ENCODE assay signal across 10 cellular contexts in genomic region chr19:45000665-45001064, GRCh38. TPM values are rescaled to one million over a fixed set of nuclear protein-coding genes. Genes with fewer than 3 reads are reported as not detected.
A peak's percentile ranks its signal among the peaks of the same experiment; 100 is the strongest.
DNase-seq lines count a peak whose midpoint lies in the region; ATAC-seq, FAIRE-seq and TF ChIP-seq lines count a peak whose summit lies in the region.
"Not testable (repeated sequence)": the region's sequence is repeated elsewhere in the genome, so short reads cannot be mapped to it uniquely, and the experiment has no call there.
"Had no signal": no experiment of that assay in that cellular context is flagged by ENCODE, and none has a peak within 500 bp of the region (broad histone marks: within the 10 kb centered on the region; RNA-seq: fewer than 3 reads in every experiment).

No MANE protein-coding gene starts in this region.

- H3K9me3 ChIP-seq in Caco-2; Loucy (ENCODE audit: insufficient read depth, low read depth, low read length); esophagus muscularis mucosa; HepG2 (ENCODE audit: low read length); trophoblast cell (ENCODE audit: insufficient read depth, low read depth, low read length); thyroid gland: not testable (repeated sequence)

- not testable (repeated sequence) for H3F3A ChIP-seq in Loucy (ENCODE audit: low read depth)

- 69% methylated on average over 19 of the region's 19 CpGs for WGBS in esophagus muscularis mucosa
- WGBS in HepG2 (ENCODE audit: low lambda C conversion rate): 69% methylated on average over 19 of the region's 19 CpGs
- no CpG with 5 or more reads among the region's 19 CpGs for WGBS in trophoblast cell (ENCODE audit: extremely low coverage, insufficient coverage, insufficient read length)
- 73 to 78% methylated on average over 19 of the region's 19 CpGs for WGBS in thyroid gland, 2 donors

- not testable (repeated sequence) for DNase-seq in Caco-2; activated B cell treated with CpG ODN at 0.5 μM for 24 hours; astrocyte of the cerebellum (ENCODE audit: low read depth); esophagus muscularis mucosa (ENCODE audit: extremely low spot score); HepG2 (ENCODE audit: low spot score); trophoblast cell; thyroid gland

- H3K79me2 ChIP-seq in Loucy (ENCODE audit: insufficient read depth, low read length); HepG2 (ENCODE audit: insufficient read depth, low read length); trophoblast cell (ENCODE audit: control insufficient read depth, insufficient read depth, low read length, poor library complexity): not testable (repeated sequence)

- not testable (repeated sequence) for H3K4me1 Mint-ChIP-seq in Caco-2 (ENCODE audit: low read depth, unreplicated experiment)
- peaks cover 30% of the 10 kb centered on the region for H3K4me1 Mint-ChIP-seq in activated B cell treated with CpG ODN at 0.5 μM for 24 hours

- TF ChIP-seq POLR2A in esophagus muscularis mucosa (IDR thresholded peaks at IDR 0.05; ENCODE audit: low read depth); HepG2 (IDR thresholded peaks at IDR 0.05; ENCODE audit: insufficient read depth in 1 of 2, low read depth in 2 of 2, low read length in 2 of 2); thyroid gland (IDR thresholded peaks at IDR 0.05): not testable (repeated sequence)

- H2BK120ac ChIP-seq in trophoblast cell (ENCODE audit: insufficient read depth, low read length, poor library complexity): not testable (repeated sequence)

- FAIRE-seq in HepG2 (lab: Jason Lieb, UNC): not testable (repeated sequence)

- CTCF ChIA-PET in Caco-2 (lab: Charles Lee): interaction anchor here (1.2 to 1.3 kb wide), 2 partner anchors 39 to 59 kb away, joined by 3 to 5 read pairs; no protein-coding TSS in a partner anchor
- CTCF ChIA-PET in activated B cell treated with CpG ODN at 0.5 μM for 24 hours (lab: Charles Lee): interaction anchor here (0.6 to 0.7 kb wide), 3 partner anchors 12 to 49 kb away, joined by 3 read pairs; no protein-coding TSS in a partner anchor
- CTCF ChIA-PET in HepG2 (lab: Yijun Ruan, JAX; ENCODE audit: low intra/inter-chr PET ratio, low total read pairs): not testable (repeated sequence)

- H3K23ac ChIP-seq in trophoblast cell (ENCODE audit: low read length): not testable (repeated sequence)

- H3K36me3 Mint-ChIP-seq in Caco-2 (ENCODE audit: insufficient read depth, unreplicated experiment): peaks cover 32% of the 10 kb centered on the region
- H3K36me3 Mint-ChIP-seq in activated B cell treated with CpG ODN at 0.5 μM for 24 hours (ENCODE audit: low read depth): peaks cover 24% of the 10 kb centered on the region

- H3K27ac ChIP-seq in esophagus muscularis mucosa (replicated peaks in 1 of 4): peak overlapping the region; percentile 72 to 100 (median 100)
- not testable (repeated sequence) for H3K27ac ChIP-seq in HepG2 (ENCODE audit: extremely low read length, insufficient read depth, low read length); trophoblast cell (ENCODE audit: low read depth, low read length)
- peak overlapping the region in 2 of 3 donors; percentile 6 to 61 for H3K27ac ChIP-seq in thyroid gland

- H3K27ac Mint-ChIP-seq in Caco-2 (ENCODE audit: unreplicated experiment): not testable (repeated sequence)
- peak overlapping the region; percentile 74 for H3K27ac Mint-ChIP-seq in activated B cell treated with CpG ODN at 0.5 μM for 24 hours

- not testable (repeated sequence) for H2BK12ac ChIP-seq in trophoblast cell (ENCODE audit: low read length)

- H2AFZ ChIP-seq in Loucy (ENCODE audit: low read length); HepG2 (ENCODE audit: low read length): not testable (repeated sequence)
- peak overlapping the region; percentile 61 for H2AFZ ChIP-seq in trophoblast cell (ENCODE audit: insufficient read depth, low read length, poor library complexity)

- H3K14ac ChIP-seq in trophoblast cell (ENCODE audit: low read length): not testable (repeated sequence)

- intact Hi-C loops in Caco-2 (cut with micrococcal nuclease; ENCODE audit: unreplicated experiment) (loop anchor here (2.0 to 10.0 kb wide), 3 partner anchors 38 to 96 kb away; partner anchors contain the start of genes APOE, CLASRP, GEMIN7 and ZNF296), activated B cell treated with CpG ODN at 0.5 μM for 24 hours (cut with micrococcal nuclease) (loop anchor here (1.0 to 5.0 kb wide), 2 partner anchors 45 to 248 kb away; partner anchors contain the start of gene CLPTM1)
- intact Hi-C loops in esophagus muscularis mucosa (cut with DNase I); HepG2 (cut with micrococcal nuclease; ENCODE audit: unreplicated experiment); thyroid gland (cut with DNase I): not testable (repeated sequence)

- H4K91ac ChIP-seq in trophoblast cell (ENCODE audit: low read depth, low read length): peak overlapping the region; percentile 50

- POLR2A ChIA-PET in Caco-2 (lab: Charles Lee) (interaction anchor here (0.6 kb wide), 1 partner anchor 39 kb away, joined by 3 read pairs; no protein-coding TSS in a partner anchor), activated B cell treated with CpG ODN at 0.5 μM for 24 hours (lab: Charles Lee) (interaction anchor here (0.6 to 3.2 kb wide), 17 partner anchors 11 to 1892 kb away, joined by 3 to 66 read pairs (median 8); partner anchors contain the start of genes BLOC1S3, CLASRP, CLPTM1 and GEMIN7)
- POLR2A ChIA-PET in HepG2 (lab: Yijun Ruan, JAX): not testable (repeated sequence)

- not testable (repeated sequence) for H4K20me1 ChIP-seq in Loucy (ENCODE audit: insufficient read depth, low read length, poor library complexity, severe bottlenecking); HepG2 (ENCODE audit: insufficient read depth, low read length)

- not testable (repeated sequence) for TF ChIP-seq RAD21 in HepG2 (CRISPR knock-in tag; IDR thresholded peaks at IDR 0.05)

- ATAC-seq in activated B cell treated with CpG ODN at 0.5 μM for 24 hours (ENCODE audit: low read depth); HepG2: not testable (repeated sequence)

- not testable (repeated sequence) for H3K27me3 ChIP-seq in Caco-2 (replicated peaks; ENCODE audit: control insufficient read depth, insufficient read depth, low read length); Loucy (ENCODE audit: insufficient read depth, low read length, poor library complexity, severe bottlenecking); esophagus muscularis mucosa; HepG2 (ENCODE audit: control insufficient read depth in 1 of 2, insufficient read depth in 2 of 2, low read length in 2 of 2); trophoblast cell (ENCODE audit: insufficient read depth, low read length); thyroid gland

- not testable (repeated sequence) for BruUV-seq in Caco-2 (replicated peaks; lab: Mats Ljungman, UMichigan)
- TSS peak; percentile 55 for BruUV-seq in HepG2 (replicated peaks; lab: Mats Ljungman, UMichigan)

- not testable (repeated sequence) for H3K79me1 ChIP-seq in trophoblast cell (ENCODE audit: low read length)

- H3K4me2 ChIP-seq in Loucy (ENCODE audit: low read depth, low read length, poor library complexity, severe bottlenecking): peak overlapping the region; percentile 59
- H3K4me2 ChIP-seq in HepG2 (ENCODE audit: low read depth, low read length): peak overlapping the region; percentile 84
- H3K4me2 ChIP-seq in trophoblast cell (ENCODE audit: low read length): peak overlapping the region; percentile 84

- not testable (repeated sequence) for H2AK5ac ChIP-seq in trophoblast cell (ENCODE audit: low read length)

- not testable (repeated sequence) for H3K18ac ChIP-seq in trophoblast cell (ENCODE audit: low read length)

- peak overlapping the region; percentile 57 for H3K4me3 ChIP-seq in Caco-2 (ENCODE audit: low read depth, low read length)
- peak overlapping the region; percentile 56 for H3K4me3 ChIP-seq in Loucy (ENCODE audit: low read length, poor library complexity, severe bottlenecking)
- H3K4me3 ChIP-seq in astrocyte of the cerebellum (ENCODE audit: low read depth, low read length): peak overlapping the region; percentile 30
- H3K4me3 ChIP-seq in esophagus muscularis mucosa: peak overlapping the region; percentile 89 to 93 (median 92)
- H3K4me3 ChIP-seq in HepG2 (replicated peaks in 1 of 3; ENCODE audit: insufficient read depth in 1 of 3, low read depth in 2 of 3, low read length in 3 of 3): peak overlapping the region; percentile 35 to 70 (median 40); a peak in 5 of 6 replicates
- not testable (repeated sequence) for H3K4me3 ChIP-seq in trophoblast cell (ENCODE audit: low read depth, low read length)
- H3K4me3 ChIP-seq in thyroid gland (replicated peaks in 1 of 3): peak overlapping the region in 1 of 3 donors; percentile 74

- H3K9ac ChIP-seq in Loucy (ENCODE audit: low read depth, low read length, poor library complexity, severe bottlenecking); trophoblast cell (ENCODE audit: low read length): not testable (repeated sequence)
- H3K9ac ChIP-seq in HepG2 (ENCODE audit: insufficient read depth, low read depth, low read length): peak overlapping the region; percentile 51; the same call in 1 of the 2 replicates

- H3K4me3 Mint-ChIP-seq in Caco-2 (ENCODE audit: unreplicated experiment) (peak overlapping the region; percentile 94), activated B cell treated with CpG ODN at 0.5 μM for 24 hours (peak overlapping the region; percentile 53)

- not testable (repeated sequence) for H3K9me3 Mint-ChIP-seq in Caco-2 (ENCODE audit: unreplicated experiment); activated B cell treated with CpG ODN at 0.5 μM for 24 hours

- peak overlapping the region; percentile 79 for H4K8ac ChIP-seq in trophoblast cell (ENCODE audit: low read depth, low read length)

- not testable (repeated sequence) for H3K4me1 ChIP-seq in Caco-2; Loucy (ENCODE audit: insufficient read depth, low read length, poor library complexity, severe bottlenecking); trophoblast cell (ENCODE audit: control insufficient read depth in 1 of 2, insufficient read depth in 2 of 2, low read length in 2 of 2); thyroid gland
- peaks cover 10 to 16% (median 15%) of the 10 kb centered on the region in 4 donors for H3K4me1 ChIP-seq in esophagus muscularis mucosa
- peaks cover 24% of the 10 kb centered on the region for H3K4me1 ChIP-seq in HepG2 (ENCODE audit: insufficient read depth, low read length)

- not testable (repeated sequence) for TF ChIP-seq CTCF in Caco-2 (IDR thresholded peaks at IDR 0.05; ENCODE audit: insufficient read depth in 1 of 2, low read depth in 1 of 2, low read length in 1 of 2, severe bottlenecking in 1 of 2, unreplicated experiment in 1 of 2); Loucy (conservative IDR thresholded peaks at IDR 0.05; ENCODE audit: low read length); activated B cell treated with CpG ODN at 0.5 μM for 24 hours (IDR thresholded peaks at IDR 0.05); astrocyte of the cerebellum (IDR thresholded peaks at IDR 0.05; ENCODE audit: low read depth, low read length, missing control alignments); esophagus muscularis mucosa (IDR thresholded peaks at IDR 0.05); HepG2 (CRISPR knock-in tag; IDR thresholded peaks at IDR 0.05); thyroid gland (IDR thresholded peaks at IDR 0.05)

- not testable (repeated sequence) for H2BK5ac ChIP-seq in trophoblast cell (ENCODE audit: low read depth, low read length, poor library complexity)

- TF ChIP-seq EP300 in esophagus muscularis mucosa (IDR thresholded peaks at IDR 0.05); HepG2 (IDR thresholded peaks at IDR 0.05; ENCODE audit: low read depth in 2 of 2, low read length in 2 of 2); HepG2 (CRISPR knock-in tag; IDR thresholded peaks at IDR 0.05; ENCODE audit: borderline replicate concordance): not testable (repeated sequence)

- not testable (repeated sequence) for H3K4ac ChIP-seq in trophoblast cell (ENCODE audit: low read depth, low read length)

- H3K27me3 Mint-ChIP-seq in Caco-2 (ENCODE audit: insufficient read depth, unreplicated experiment); activated B cell treated with CpG ODN at 0.5 μM for 24 hours: not testable (repeated sequence)

- not testable (repeated sequence) for H3K9me2 ChIP-seq in Loucy (replicated peaks; ENCODE audit: low read depth, low read length)

- in situ Hi-C loops in astrocyte of the cerebellum (cut with HindIII; ENCODE audit: low sequenced_read_pairs); HepG2 (cut with HindIII; ENCODE audit: extremely low pct_ligation_motif_present, low pct_unique_long_range_greater_than_20kb): not testable (repeated sequence)

- H4K12ac ChIP-seq in trophoblast cell (ENCODE audit: low read depth, low read length): peak overlapping the region; percentile 34

- not testable (repeated sequence) for H3K36me3 ChIP-seq in Caco-2 (ENCODE audit: control insufficient read depth, insufficient read depth, low read length); Loucy (ENCODE audit: insufficient read depth, low read length); HepG2 (replicated peaks in 1 of 2; ENCODE audit: control insufficient read depth in 1 of 2, insufficient read depth in 2 of 2, low read length in 2 of 2); trophoblast cell (ENCODE audit: control insufficient read depth in 1 of 2, insufficient read depth in 2 of 2, low read length in 2 of 2); thyroid gland
- peaks cover 0 to 21% (median 6%) of the 10 kb centered on the region in 4 donors for H3K36me3 ChIP-seq in esophagus muscularis mucosa

RNA-seq across cellular contexts. Expression of gene RELB, which starts 0.6 kb away (rescaled TPM):
- total RNA-seq in Caco-2 (2022) (6.3 and 10.2 TPM in 2 replicates), activated B cell treated with CpG ODN at 0.5 μM for 24 hours (117 and 135 TPM in 2 replicates), esophagus muscularis mucosa (10 to 100 TPM in 1 of 4 donors, 1 to 10 TPM in 3; 5.8 to 15.9 (median 7.5) TPM), HepG2 (2016; rRNA removed; fragmentation: Illumina TruSeq; extraction: Trizol) (2.8 and 3.5 TPM in 2 replicates), thyroid gland (10 to 100 TPM in 2 of 4 donors, 1 to 10 TPM in 2; 6.7 to 11.3 (median 9.1) TPM)
- 3.4 and 3.5 TPM in 2 replicates for total RNA-seq in HepG2 (2016; cell fraction: cytosol; rRNA removed; fragmentation: Illumina TruSeq; extraction: Trizol; ENCODE audit: low read depth)
- total RNA-seq in HepG2 (2016; cell fraction: insoluble cytoplasmic fraction; rRNA removed; fragmentation: Illumina TruSeq; extraction: Trizol): 2.1 and 3.6 TPM in 2 replicates
- 3.6 and 5.1 TPM in 2 replicates for total RNA-seq in HepG2 (2016; cell fraction: membrane; rRNA removed; fragmentation: Illumina TruSeq; extraction: Trizol)
- total RNA-seq in HepG2 (2016; cell fraction: nucleus; rRNA removed; fragmentation: Illumina TruSeq; extraction: Trizol): 2.2 and 2.8 TPM in 2 replicates
- polyA plus RNA-seq in HepG2 (2011; rRNA removed): 1.9 and 4.2 TPM in 2 replicates
- polyA plus RNA-seq in HepG2 (2011; cell fraction: cytosol; rRNA removed): 3.2 and 3.4 TPM in 2 replicates
- polyA plus RNA-seq in HepG2 (2011; cell fraction: nucleus; rRNA removed): 4.8 and 4.9 TPM in 2 replicates
- polyA plus RNA-seq in HepG2 (2012): 2.1 and 2.5 TPM in 2 replicates
- polyA plus RNA-seq in HepG2 (2016; cell fraction: cytosol; fragmentation: Illumina TruSeq; extraction: Trizol; ENCODE audit: low read depth): 3.3 and 3.8 TPM in 2 replicates
- 4.2 TPM in 2 replicates for polyA plus RNA-seq in HepG2 (2016; cell fraction: insoluble cytoplasmic fraction; fragmentation: Illumina TruSeq; extraction: Trizol; ENCODE audit: low read depth)
- polyA plus RNA-seq in HepG2 (2016; cell fraction: membrane; fragmentation: Illumina TruSeq; extraction: Trizol; ENCODE audit: low read depth): 3.7 and 4.3 TPM in 2 replicates
- polyA plus RNA-seq in HepG2 (2016; cell fraction: nucleus; fragmentation: Illumina TruSeq; extraction: Trizol; ENCODE audit: insufficient read depth, low read depth): 4.4 and 6.2 TPM in 2 replicates
- 2.7 and 6.0 TPM in 2 replicates for polyA minus RNA-seq in HepG2 (2011; rRNA and poly(A)+ RNA removed; ENCODE audit: low replicate concordance)
- polyA minus RNA-seq in HepG2 (2011; cell fraction: cytosol; rRNA and poly(A)+ RNA removed): 3.1 and 5.8 TPM in 2 replicates
- polyA minus RNA-seq in HepG2 (2011; cell fraction: nucleus; rRNA and poly(A)+ RNA removed): 2.1 and 2.2 TPM in 2 replicates
- 7.4 and 7.5 TPM in 2 replicates for polyA plus RNA-seq in trophoblast cell (2013)

RNA-seq across cellular contexts. Expression of gene CLASRP, which starts 38.2 kb away (rescaled TPM):
- total RNA-seq in Caco-2 (2022) (104 and 111 TPM in 2 replicates), activated B cell treated with CpG ODN at 0.5 μM for 24 hours (133 and 172 TPM in 2 replicates), esophagus muscularis mucosa (10 to 100 TPM; 20.7 to 59.8 (median 32.9) TPM), HepG2 (2016; rRNA removed; fragmentation: Illumina TruSeq; extraction: Trizol) (7.4 and 32.0 TPM in 2 replicates), thyroid gland (10 to 100 TPM; 48.2 to 96.8 (median 95.0) TPM)
- total RNA-seq in HepG2 (2016; cell fraction: cytosol; rRNA removed; fragmentation: Illumina TruSeq; extraction: Trizol; ENCODE audit: low read depth): 7.3 and 8.3 TPM in 2 replicates
- 6.5 and 35.8 TPM in 2 replicates for total RNA-seq in HepG2 (2016; cell fraction: insoluble cytoplasmic fraction; rRNA removed; fragmentation: Illumina TruSeq; extraction: Trizol)
- 6.0 and 7.3 TPM in 2 replicates for total RNA-seq in HepG2 (2016; cell fraction: membrane; rRNA removed; fragmentation: Illumina TruSeq; extraction: Trizol)
- 36.9 and 51.6 TPM in 2 replicates for total RNA-seq in HepG2 (2016; cell fraction: nucleus; rRNA removed; fragmentation: Illumina TruSeq; extraction: Trizol)
- polyA plus RNA-seq in HepG2 (2011; rRNA removed): 51.1 and 51.4 TPM in 2 replicates
- polyA plus RNA-seq in HepG2 (2011; cell fraction: cytosol; rRNA removed): 13.6 and 14.3 TPM in 2 replicates
- 292 and 390 TPM in 2 replicates for polyA plus RNA-seq in HepG2 (2011; cell fraction: nucleus; rRNA removed)
- 58.9 and 85.4 TPM in 2 replicates for polyA plus RNA-seq in HepG2 (2012)
- 7.0 and 7.7 TPM in 2 replicates for polyA plus RNA-seq in HepG2 (2016; cell fraction: cytosol; fragmentation: Illumina TruSeq; extraction: Trizol; ENCODE audit: low read depth)
- polyA plus RNA-seq in HepG2 (2016; cell fraction: insoluble cytoplasmic fraction; fragmentation: Illumina TruSeq; extraction: Trizol; ENCODE audit: low read depth): 18.3 and 19.4 TPM in 2 replicates
- polyA plus RNA-seq in HepG2 (2016; cell fraction: membrane; fragmentation: Illumina TruSeq; extraction: Trizol; ENCODE audit: low read depth): 9.9 and 14.8 TPM in 2 replicates
- 320 and 335 TPM in 2 replicates for polyA plus RNA-seq in HepG2 (2016; cell fraction: nucleus; fragmentation: Illumina TruSeq; extraction: Trizol; ENCODE audit: insufficient read depth, low read depth)
- polyA minus RNA-seq in HepG2 (2011; rRNA and poly(A)+ RNA removed; ENCODE audit: low replicate concordance): 16.6 and 30.8 TPM in 2 replicates
- polyA minus RNA-seq in HepG2 (2011; cell fraction: cytosol; rRNA and poly(A)+ RNA removed): 4.3 and 4.6 TPM in 2 replicates
- 49.0 and 61.0 TPM in 2 replicates for polyA minus RNA-seq in HepG2 (2011; cell fraction: nucleus; rRNA and poly(A)+ RNA removed)
- polyA plus RNA-seq in trophoblast cell (2013): 30.4 TPM in 2 replicates

RNA-seq across cellular contexts. Expression of gene CLPTM1, which starts 45.5 kb away (rescaled TPM):
- total RNA-seq in Caco-2 (2022): 144 and 159 TPM in 2 replicates
- total RNA-seq in activated B cell treated with CpG ODN at 0.5 μM for 24 hours: 87.0 and 92.1 TPM in 2 replicates
- 100 to 1,000 TPM in 2 of 4 donors, 10 to 100 TPM in 2; 46.6 to 154 (median 79.5) TPM for total RNA-seq in esophagus muscularis mucosa
- 15.3 and 34.9 TPM in 2 replicates for total RNA-seq in HepG2 (2016; rRNA removed; fragmentation: Illumina TruSeq; extraction: Trizol)
- total RNA-seq in HepG2 (2016; cell fraction: cytosol; rRNA removed; fragmentation: Illumina TruSeq; extraction: Trizol; ENCODE audit: low read depth): 27.3 and 28.2 TPM in 2 replicates
- 11.3 and 34.3 TPM in 2 replicates for total RNA-seq in HepG2 (2016; cell fraction: insoluble cytoplasmic fraction; rRNA removed; fragmentation: Illumina TruSeq; extraction: Trizol)
- total RNA-seq in HepG2 (2016; cell fraction: membrane; rRNA removed; fragmentation: Illumina TruSeq; extraction: Trizol): 34.7 and 36.6 TPM in 2 replicates
- total RNA-seq in HepG2 (2016; cell fraction: nucleus; rRNA removed; fragmentation: Illumina TruSeq; extraction: Trizol): 39.5 and 48.5 TPM in 2 replicates
- 42.8 and 56.1 TPM in 2 replicates for polyA plus RNA-seq in HepG2 (2011; rRNA removed)
- 38.9 and 40.3 TPM in 2 replicates for polyA plus RNA-seq in HepG2 (2011; cell fraction: cytosol; rRNA removed)
- 117 and 132 TPM in 2 replicates for polyA plus RNA-seq in HepG2 (2011; cell fraction: nucleus; rRNA removed)
- 32.5 and 40.5 TPM in 2 replicates for polyA plus RNA-seq in HepG2 (2012)
- polyA plus RNA-seq in HepG2 (2016; cell fraction: cytosol; fragmentation: Illumina TruSeq; extraction: Trizol; ENCODE audit: low read depth): 33.5 and 37.0 TPM in 2 replicates
- 22.9 and 28.7 TPM in 2 replicates for polyA plus RNA-seq in HepG2 (2016; cell fraction: insoluble cytoplasmic fraction; fragmentation: Illumina TruSeq; extraction: Trizol; ENCODE audit: low read depth)
- polyA plus RNA-seq in HepG2 (2016; cell fraction: membrane; fragmentation: Illumina TruSeq; extraction: Trizol; ENCODE audit: low read depth): 44.9 and 55.2 TPM in 2 replicates
- polyA plus RNA-seq in HepG2 (2016; cell fraction: nucleus; fragmentation: Illumina TruSeq; extraction: Trizol; ENCODE audit: insufficient read depth, low read depth): 136 and 144 TPM in 2 replicates
- 77.0 and 78.9 TPM in 2 replicates for polyA minus RNA-seq in HepG2 (2011; rRNA and poly(A)+ RNA removed; ENCODE audit: low replicate concordance)
- 27.3 and 31.6 TPM in 2 replicates for polyA minus RNA-seq in HepG2 (2011; cell fraction: cytosol; rRNA and poly(A)+ RNA removed)
- 27.8 and 32.1 TPM in 2 replicates for polyA minus RNA-seq in HepG2 (2011; cell fraction: nucleus; rRNA and poly(A)+ RNA removed)
- polyA plus RNA-seq in trophoblast cell (2013): 94.4 and 100 TPM in 2 replicates
- 100 to 1,000 TPM in 2 of 4 donors, 10 to 100 TPM in 2; 65.4 to 117 (median 104) TPM for total RNA-seq in thyroid gland

RNA-seq across cellular contexts. Expression of gene APOC2, which starts 54.8 kb away (rescaled TPM):
- total RNA-seq in Caco-2 (2022) (not detected in 2 replicates), activated B cell treated with CpG ODN at 0.5 μM for 24 hours (not detected in 2 replicates), esophagus muscularis mucosa (not detected), HepG2 (2016; rRNA removed; fragmentation: Illumina TruSeq; extraction: Trizol) (276 and 407 TPM in 2 replicates), thyroid gland (1 to 10 TPM in 2 of 4 donors, not detected in 2; 1.6 to 3.3 TPM)
- total RNA-seq in HepG2 (2016; cell fraction: cytosol; rRNA removed; fragmentation: Illumina TruSeq; extraction: Trizol; ENCODE audit: low read depth): 212 and 282 TPM in 2 replicates
- total RNA-seq in HepG2 (2016; cell fraction: insoluble cytoplasmic fraction; rRNA removed; fragmentation: Illumina TruSeq; extraction: Trizol): 251 and 383 TPM in 2 replicates
- 259 and 332 TPM in 2 replicates for total RNA-seq in HepG2 (2016; cell fraction: membrane; rRNA removed; fragmentation: Illumina TruSeq; extraction: Trizol)
- total RNA-seq in HepG2 (2016; cell fraction: nucleus; rRNA removed; fragmentation: Illumina TruSeq; extraction: Trizol): 222 and 283 TPM in 2 replicates
- polyA plus RNA-seq in HepG2 (2011; rRNA removed): 1,401 and 1,802 TPM in 2 replicates
- polyA plus RNA-seq in HepG2 (2011; cell fraction: cytosol; rRNA removed): 1,265 and 1,297 TPM in 2 replicates
- 293 and 474 TPM in 2 replicates for polyA plus RNA-seq in HepG2 (2011; cell fraction: nucleus; rRNA removed)
- polyA plus RNA-seq in HepG2 (2012): 632 and 749 TPM in 2 replicates
- polyA plus RNA-seq in HepG2 (2016; cell fraction: cytosol; fragmentation: Illumina TruSeq; extraction: Trizol; ENCODE audit: low read depth): 426 and 489 TPM in 2 replicates
- polyA plus RNA-seq in HepG2 (2016; cell fraction: insoluble cytoplasmic fraction; fragmentation: Illumina TruSeq; extraction: Trizol; ENCODE audit: low read depth): 402 and 416 TPM in 2 replicates
- polyA plus RNA-seq in HepG2 (2016; cell fraction: membrane; fragmentation: Illumina TruSeq; extraction: Trizol; ENCODE audit: low read depth): 440 and 475 TPM in 2 replicates
- polyA plus RNA-seq in HepG2 (2016; cell fraction: nucleus; fragmentation: Illumina TruSeq; extraction: Trizol; ENCODE audit: insufficient read depth, low read depth): 666 and 708 TPM in 2 replicates
- 342 TPM in 1 of 2 replicates, not detected in the other for polyA minus RNA-seq in HepG2 (2011; rRNA and poly(A)+ RNA removed; ENCODE audit: low replicate concordance)
- polyA minus RNA-seq in HepG2 (2011; cell fraction: cytosol; rRNA and poly(A)+ RNA removed): 188 and 260 TPM in 2 replicates
- 75.2 and 130 TPM in 2 replicates for polyA minus RNA-seq in HepG2 (2011; cell fraction: nucleus; rRNA and poly(A)+ RNA removed)
- not detected in 2 replicates for polyA plus RNA-seq in trophoblast cell (2013)
- total RNA-seq: Right ventricle myocardium inferior had no signal

RNA-seq across cellular contexts. Expression of gene APOC4, which starts 58.6 kb away (rescaled TPM):
- not detected in 2 replicates for total RNA-seq in Caco-2 (2022)
- total RNA-seq in activated B cell treated with CpG ODN at 0.5 μM for 24 hours: not detected in 2 replicates
- total RNA-seq in esophagus muscularis mucosa: not detected
- total RNA-seq in HepG2 (2016; rRNA removed; fragmentation: Illumina TruSeq; extraction: Trizol): 0.46 TPM in 1 of 2 replicates, not detected in the other
- 0.79 TPM in 1 of 2 replicates, not detected in the other for total RNA-seq in HepG2 (2016; cell fraction: cytosol; rRNA removed; fragmentation: Illumina TruSeq; extraction: Trizol; ENCODE audit: low read depth)
- total RNA-seq in HepG2 (2016; cell fraction: insoluble cytoplasmic fraction; rRNA removed; fragmentation: Illumina TruSeq; extraction: Trizol): 1.1 TPM in 1 of 2 replicates, not detected in the other
- 0.49 and 0.72 TPM in 2 replicates for total RNA-seq in HepG2 (2016; cell fraction: membrane; rRNA removed; fragmentation: Illumina TruSeq; extraction: Trizol)
- not detected in 2 replicates for total RNA-seq in HepG2 (2016; cell fraction: nucleus; rRNA removed; fragmentation: Illumina TruSeq; extraction: Trizol)
- not detected in 2 replicates for polyA plus RNA-seq in HepG2 (2011; rRNA removed)
- not detected in 2 replicates for polyA plus RNA-seq in HepG2 (2011; cell fraction: cytosol; rRNA removed)
- polyA plus RNA-seq in HepG2 (2011; cell fraction: nucleus; rRNA removed): not detected in 2 replicates
- not detected in 2 replicates for polyA plus RNA-seq in HepG2 (2012)
- polyA plus RNA-seq in HepG2 (2016; cell fraction: cytosol; fragmentation: Illumina TruSeq; extraction: Trizol; ENCODE audit: low read depth): 0.45 and 0.79 TPM in 2 replicates
- polyA plus RNA-seq in HepG2 (2016; cell fraction: insoluble cytoplasmic fraction; fragmentation: Illumina TruSeq; extraction: Trizol; ENCODE audit: low read depth): not detected in 2 replicates
- polyA plus RNA-seq in HepG2 (2016; cell fraction: membrane; fragmentation: Illumina TruSeq; extraction: Trizol; ENCODE audit: low read depth): 0.41 TPM in 1 of 2 replicates, not detected in the other
- not detected in 2 replicates for polyA plus RNA-seq in HepG2 (2016; cell fraction: nucleus; fragmentation: Illumina TruSeq; extraction: Trizol; ENCODE audit: insufficient read depth, low read depth)
- polyA minus RNA-seq in HepG2 (2011; rRNA and poly(A)+ RNA removed; ENCODE audit: low replicate concordance): not detected in 2 replicates
- polyA minus RNA-seq in HepG2 (2011; cell fraction: cytosol; rRNA and poly(A)+ RNA removed): not detected in 2 replicates
- not detected in 2 replicates for polyA minus RNA-seq in HepG2 (2011; cell fraction: nucleus; rRNA and poly(A)+ RNA removed)
- polyA plus RNA-seq in trophoblast cell (2013): not detected in 2 replicates
- not detected for total RNA-seq in thyroid gland
- total RNA-seq: cerebellum, Right ventricle myocardium inferior had no signal
